ENCODE assay signal across 1 cellular context in genomic region chr3:169686874-169687273, GRCh38.
A peak's percentile ranks its signal among the peaks of the same experiment; 100 is the strongest.
TF ChIP-seq lines count a peak whose summit lies in the region.

No MANE protein-coding gene starts in this region.

TF ChIP-seq in HepG2, 621 proteins besides CTCF, POLR2A, EP300 and RAD21 (continued from another document and continues in another):
- TF ChIP-seq SP2 (CRISPR knock-in tag; IDR thresholded peaks at IDR 0.05) (no peak), RNF219 (CRISPR knock-in tag; IDR thresholded peaks at IDR 0.05) (no peak), ZNF512 (CRISPR knock-in tag; IDR thresholded peaks at IDR 0.05) (no peak), ZNF572 (CRISPR knock-in tag; IDR thresholded peaks at IDR 0.05) (no peak), MED1 (CRISPR knock-in tag; IDR thresholded peaks at IDR 0.05) (0 out of 2 replicates have a peak, but pooled peaks have one; percentile 41), NFIC (IDR thresholded peaks at IDR 0.05; ENCODE audit: low read length) (peak; percentile 61; the same call in 1 of the 2 replicates), PLRG1 (conservative IDR thresholded peaks at IDR 0.05) (no peak), BCL6 (CRISPR knock-in tag; IDR thresholded peaks at IDR 0.05) (peak; percentile 96), ZNF672 (CRISPR knock-in tag; IDR thresholded peaks at IDR 0.05) (no peak), RCOR2 (CRISPR knock-in tag; IDR thresholded peaks at IDR 0.05) (no peak), EHMT2 (IDR thresholded peaks at IDR 0.05; ENCODE audit: borderline replicate concordance, low read depth, low read length) (peak; percentile 50; the same call in 1 of the 2 replicates), ZSCAN30 (CRISPR knock-in tag; IDR thresholded peaks at IDR 0.05) (no peak), TOE1 (CRISPR knock-in tag; IDR thresholded peaks at IDR 0.05) (no peak), HINFP (CRISPR knock-in tag; IDR thresholded peaks at IDR 0.05; ENCODE audit: low read depth) (no peak), NFYC (CRISPR knock-in tag; IDR thresholded peaks at IDR 0.05) (no peak), ZNF136 (CRISPR knock-in tag; IDR thresholded peaks at IDR 0.05; ENCODE audit: low read depth) (no peak), JARID2 (CRISPR knock-in tag; IDR thresholded peaks at IDR 0.05; ENCODE audit: insufficient replicate concordance) (no peak), ZNF609 (CRISPR knock-in tag; IDR thresholded peaks at IDR 0.05; ENCODE audit: borderline replicate concordance) (no peak), ELF1 (CRISPR knock-in tag; IDR thresholded peaks at IDR 0.05) (no peak), ZBTB46 (CRISPR knock-in tag; IDR thresholded peaks at IDR 0.05; ENCODE audit: borderline replicate concordance) (no peak), ZNF619 (CRISPR knock-in tag; IDR thresholded peaks at IDR 0.05) (no peak), ZFP36L2 (CRISPR knock-in tag; IDR thresholded peaks at IDR 0.05) (no peak), MIXL1 (CRISPR knock-in tag; IDR thresholded peaks at IDR 0.05) (peak; percentile 72), ZNF747 (CRISPR knock-in tag; IDR thresholded peaks at IDR 0.05; ENCODE audit: borderline replicate concordance) (no peak), ZNF317 (CRISPR knock-in tag; IDR thresholded peaks at IDR 0.05) (0 out of 2 replicates have a peak, but pooled peaks have one; percentile 39), FOXP1 (IDR thresholded peaks at IDR 0.05) (no peak), FOXP1 (CRISPR knock-in tag; IDR thresholded peaks at IDR 0.05) (0 out of 2 replicates have a peak, but pooled peaks have one; percentile 17), SMAD1 (CRISPR knock-in tag; IDR thresholded peaks at IDR 0.05; ENCODE audit: borderline replicate concordance, low read depth) (no peak), ZNF530 (CRISPR knock-in tag; IDR thresholded peaks at IDR 0.05; ENCODE audit: low read depth) (no peak), ZNF607 (CRISPR knock-in tag; IDR thresholded peaks at IDR 0.05; ENCODE audit: borderline replicate concordance) (no peak), KMT2A (CRISPR knock-in tag; IDR thresholded peaks at IDR 0.05) (no peak), SRSF4 (IDR thresholded peaks at IDR 0.05; ENCODE audit: low read depth, low read length, poor library complexity, severe bottlenecking) (no peak), CAMTA2 (CRISPR knock-in tag; IDR thresholded peaks at IDR 0.05; ENCODE audit: borderline replicate concordance) (no peak), FOXO1 (CRISPR knock-in tag; IDR thresholded peaks at IDR 0.05) (peak; percentile 33; the same call in 1 of the 2 replicates), EED (CRISPR knock-in tag; IDR thresholded peaks at IDR 0.05) (no peak), RELA (CRISPR knock-in tag; IDR thresholded peaks at IDR 0.05) (no peak), FOXA1 (IDR thresholded peaks at IDR 0.05) (no peak), FOXA1 (CRISPR knock-in tag; IDR thresholded peaks at IDR 0.05) (peak; percentile 91), EEA1 (CRISPR knock-in tag; IDR thresholded peaks at IDR 0.05; ENCODE audit: borderline replicate concordance) (no peak), ATF3 (CRISPR knock-in tag; IDR thresholded peaks at IDR 0.05) (no peak), ZNF614 (CRISPR knock-in tag; IDR thresholded peaks at IDR 0.05; ENCODE audit: borderline replicate concordance) (no peak), ATF2 (CRISPR knock-in tag; IDR thresholded peaks at IDR 0.05) (no peak), GATAD2A (CRISPR knock-in tag; IDR thresholded peaks at IDR 0.05) (peak; percentile 52; the same call in 1 of the 2 replicates), ZBTB20 (CRISPR knock-in tag; IDR thresholded peaks at IDR 0.05; ENCODE audit: borderline replicate concordance, low read depth) (peak; percentile 53; the same call in 1 of the 2 replicates), SRY (CRISPR knock-in tag; IDR thresholded peaks at IDR 0.05) (no peak), NR2F6 (IDR thresholded peaks at IDR 0.05) (no peak), NR2F6 (CRISPR knock-in tag; IDR thresholded peaks at IDR 0.05) (peak; percentile 17; the same call in 1 of the 2 replicates), PPARG (CRISPR knock-in tag; conservative IDR thresholded peaks at IDR 0.05) (0 out of 2 replicates have a peak, but pooled peaks have one; percentile 26), ZMAT3 (CRISPR knock-in tag; conservative IDR thresholded peaks at IDR 0.05) (no peak), GABPA (IDR thresholded peaks at IDR 0.05; ENCODE audit: low read depth, low read length) (no peak), GABPA (CRISPR knock-in tag; IDR thresholded peaks at IDR 0.05; ENCODE audit: low read depth) (peak; percentile 76), KLF11 (CRISPR knock-in tag; IDR thresholded peaks at IDR 0.05) (no peak), CENPX (CRISPR knock-in tag; IDR thresholded peaks at IDR 0.05) (no peak), ZNF235 (CRISPR knock-in tag; IDR thresholded peaks at IDR 0.05; ENCODE audit: borderline replicate concordance) (no peak), FOXK1 (CRISPR knock-in tag; IDR thresholded peaks at IDR 0.05; ENCODE audit: borderline replicate concordance, low read depth) (peak; percentile 33; the same call in 1 of the 2 replicates), DNMT3B (CRISPR knock-in tag; conservative IDR thresholded peaks at IDR 0.05) (no peak)
- TF ChIP-seq, protein P1, sequence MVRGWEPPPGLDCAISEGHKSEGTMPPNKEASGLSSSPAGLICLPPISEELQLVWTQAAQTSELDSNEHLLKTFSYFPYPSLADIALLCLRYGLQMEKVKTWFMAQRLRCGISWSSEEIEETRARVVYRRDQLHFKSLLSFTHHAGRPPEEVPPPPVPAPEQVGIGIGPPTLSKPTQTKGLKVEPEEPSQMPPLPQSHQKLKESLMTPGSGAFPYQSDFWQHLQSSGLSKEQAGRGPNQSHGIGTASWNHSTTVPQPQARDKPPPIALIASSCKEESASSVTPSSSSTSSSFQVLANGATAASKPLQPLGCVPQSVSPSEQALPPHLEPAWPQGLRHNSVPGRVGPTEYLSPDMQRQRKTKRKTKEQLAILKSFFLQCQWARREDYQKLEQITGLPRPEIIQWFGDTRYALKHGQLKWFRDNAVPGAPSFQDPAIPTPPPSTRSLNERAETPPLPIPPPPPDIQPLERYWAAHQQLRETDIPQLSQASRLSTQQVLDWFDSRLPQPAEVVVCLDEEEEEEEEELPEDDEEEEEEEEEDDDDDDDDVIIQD (CRISPR knock-in tag; IDR thresholded peaks at IDR 0.05; ENCODE audit: low read depth), result peak; percentile 86; the same call in 1 of the 2 replicates
- TF ChIP-seq, protein P2, sequence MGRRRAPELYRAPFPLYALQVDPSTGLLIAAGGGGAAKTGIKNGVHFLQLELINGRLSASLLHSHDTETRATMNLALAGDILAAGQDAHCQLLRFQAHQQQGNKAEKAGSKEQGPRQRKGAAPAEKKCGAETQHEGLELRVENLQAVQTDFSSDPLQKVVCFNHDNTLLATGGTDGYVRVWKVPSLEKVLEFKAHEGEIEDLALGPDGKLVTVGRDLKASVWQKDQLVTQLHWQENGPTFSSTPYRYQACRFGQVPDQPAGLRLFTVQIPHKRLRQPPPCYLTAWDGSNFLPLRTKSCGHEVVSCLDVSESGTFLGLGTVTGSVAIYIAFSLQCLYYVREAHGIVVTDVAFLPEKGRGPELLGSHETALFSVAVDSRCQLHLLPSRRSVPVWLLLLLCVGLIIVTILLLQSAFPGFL (CRISPR knock-in tag; IDR thresholded peaks at IDR 0.05), result no peak
